In the genomic region with DNA sequence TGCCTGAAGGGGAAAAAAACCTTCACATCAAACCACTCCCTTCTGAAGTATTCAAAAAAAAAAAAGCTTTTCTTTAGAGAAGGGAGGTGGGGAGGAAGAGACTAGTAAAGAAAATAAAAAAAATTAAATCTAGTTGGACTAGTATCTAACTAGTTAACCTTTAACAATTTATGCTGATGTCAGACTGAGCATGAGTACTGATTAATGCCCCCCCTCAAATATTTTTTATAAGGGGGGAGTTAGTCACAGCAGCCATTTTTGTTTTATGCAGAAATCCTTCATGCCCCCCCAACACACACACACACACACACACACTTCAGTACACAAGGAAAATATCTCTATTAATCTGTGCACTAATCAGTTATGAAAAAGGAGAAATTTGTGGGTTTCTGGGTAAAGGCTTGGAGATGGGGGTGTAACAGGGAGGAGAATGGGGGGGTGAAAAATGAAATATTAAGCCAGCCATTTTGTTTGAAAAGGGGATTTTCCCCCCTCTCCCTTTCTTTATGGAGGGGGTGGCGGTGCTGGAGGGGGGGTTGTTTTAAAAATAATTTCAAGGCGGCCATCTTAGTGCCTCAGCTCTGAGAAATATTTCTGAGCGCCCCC, we compare ENCODE assay signal across 7 cellular contexts. TPM values are rescaled to one million over a fixed set of nuclear protein-coding genes. Genes with fewer than 3 reads are reported as not detected.
A peak's percentile ranks its signal among the peaks of the same experiment; 100 is the strongest.
DNase-seq lines count a peak whose midpoint lies in the region; ATAC-seq, FAIRE-seq and TF ChIP-seq lines count a peak whose summit lies in the region.

No MANE protein-coding gene starts in this region.

- no peak for FAIRE-seq in kidney (lab: Jason Lieb, UNC)

- H3K9me3 ChIP-seq in kidney (ENCODE audit: control insufficient read depth in 1 of 2, low read length in 2 of 2), result no peaks in the 10 kb centered on the region
- H3K9me3 ChIP-seq in thoracic aorta, result no peaks in the 10 kb centered on the region

- DNase-seq in GM12864 (ENCODE audit: low read depth) (no peak), NCI-H774 (lab: John Stamatoyannopoulos, UW) (peak; percentile 9), kidney (no peak), thoracic aorta (ENCODE audit: low spot score) (no peak), NCI-H226 (no peak)
- peak; percentile 53 for DNase-seq in activated naive CD4-positive, alpha-beta T cell treated with anti-CD3 and anti-CD28 coated beads, Interleukin-2, amount 50 U/mL, for 16 hours

- ATAC-seq in thoracic aorta (ENCODE audit: insufficient number of reproducible peaks, low FRiP score, low read depth), result no peak
- no peak for ATAC-seq in GM21447 (IDR thresholded peaks at IDR 0.05; ENCODE audit: unreplicated experiment)

- TF ChIP-seq CTCF in GM12864 (IDR thresholded peaks at IDR 0.05; ENCODE audit: low read depth, low read length, missing control alignments) (no peak), kidney (IDR thresholded peaks at IDR 0.05; ENCODE audit: borderline replicate concordance, extremely low read depth, insufficient read depth) (no peak), thoracic aorta (IDR thresholded peaks at IDR 0.05) (no peak)

- H3K36me3 ChIP-seq in kidney (ENCODE audit: control insufficient read depth in 1 of 2, insufficient read depth in 2 of 2, low read length in 2 of 2), result peaks cover 0 to 9% of the 10 kb centered on the region in 2 donors
- no peaks in the 10 kb centered on the region for H3K36me3 ChIP-seq in thoracic aorta

- H3K4me3 ChIP-seq in GM12864 (ENCODE audit: low read depth, low read length) (peak overlapping the region; percentile 6; the same call in 1 of the 2 replicates), kidney (ENCODE audit: low read length in 2 of 2) (peak overlapping the region in 1 of 2 donors; percentile 38), thoracic aorta (peak overlapping the region; percentile 59)

- H3K9ac ChIP-seq in kidney (ENCODE audit: low read length in 2 of 2), result peak overlapping the region in 1 of 2 donors; percentile 35

- peak overlapping the region; percentile 34 to 54 for H3K27ac ChIP-seq in kidney (ENCODE audit: low read depth in 2 of 2, low read length in 2 of 2)
- peak overlapping the region in 1 of 2 donors; percentile 33 for H3K27ac ChIP-seq in thoracic aorta

- H3K27me3 ChIP-seq in thoracic aorta (replicated peaks; ENCODE audit: insufficient read depth), result no peaks in the 10 kb centered on the region

- H3K4me1 ChIP-seq in kidney (ENCODE audit: control insufficient read depth in 1 of 2, insufficient read depth in 1 of 2, low read depth in 1 of 2, low read length in 2 of 2), result peaks cover 11 to 23% of the 10 kb centered on the region in 2 donors
- peaks cover 23 to 55% of the 10 kb centered on the region in 2 donors for H3K4me1 ChIP-seq in thoracic aorta (ENCODE audit: control insufficient read depth in 1 of 2, low read depth in 2 of 2)

- intact Hi-C loops in kidney (cut with DNase I), result no loop called here

RNA-seq across cellular contexts. Expression of a gene that starts 4.7 kb away (rescaled TPM):
- 94.6 TPM for total RNA-seq in kidney
- polyA plus RNA-seq in kidney (ENCODE audit: insufficient read depth, low read depth, low replicate concordance), result 41.5 TPM
- 100 to 1,000 TPM in 1 of 2 donors, 10 to 100 TPM in 1; 80.6 to 171 TPM for total RNA-seq in thoracic aorta

RNA-seq across cellular contexts. Expression of a gene that starts 26.1 kb away (rescaled TPM):
- 20.4 TPM for total RNA-seq in kidney
- 14.3 TPM for polyA plus RNA-seq in kidney (ENCODE audit: insufficient read depth, low read depth, low replicate concordance)
- 1 to 10 TPM; 3.8 to 8.9 TPM for total RNA-seq in thoracic aorta

RNA-seq across cellular contexts. Expression of a gene that starts 26.5 kb away (rescaled TPM):
- total RNA-seq in kidney (69.6 TPM), thoracic aorta (10 to 100 TPM; 49.5 to 62.7 TPM)
- 246 TPM for polyA plus RNA-seq in kidney (ENCODE audit: insufficient read depth, low read depth, low replicate concordance)

RNA-seq across cellular contexts. Expression of a gene that starts 29.0 kb away (rescaled TPM):
- total RNA-seq in kidney (17.6 TPM), thoracic aorta (10 to 100 TPM in 1 of 2 donors, 1 to 10 TPM in 1; 4.1 to 21.9 TPM)
- polyA plus RNA-seq in kidney (ENCODE audit: insufficient read depth, low read depth, low replicate concordance), result 59.8 TPM

RNA-seq across cellular contexts. Expression of a gene that starts 32.2 kb away (rescaled TPM):
- 2.5 TPM for total RNA-seq in kidney
- polyA plus RNA-seq in kidney (ENCODE audit: insufficient read depth, low read depth, low replicate concordance), result 2.5 TPM
- 1 to 10 TPM; 3.3 to 5.4 TPM for total RNA-seq in thoracic aorta

Comparison
In these comparisons a context has a peak if more than half of its experiments do, and no peak if none do; other contexts are left out.
1. DNase-seq: peak in NCI-H774 (single experiment) and activated naive CD4-positive, alpha-beta T cell treated with anti-CD3 and anti-CD28 coated beads, Interleukin-2, amount 50 U/mL, for 16 hours (single experiment); none in GM12864 (single experiment), kidney (single experiment), thoracic aorta (single experiment) and NCI-H226 (single experiment).